ENCODE assay signal across 1 cellular context in the genomic region with DNA sequence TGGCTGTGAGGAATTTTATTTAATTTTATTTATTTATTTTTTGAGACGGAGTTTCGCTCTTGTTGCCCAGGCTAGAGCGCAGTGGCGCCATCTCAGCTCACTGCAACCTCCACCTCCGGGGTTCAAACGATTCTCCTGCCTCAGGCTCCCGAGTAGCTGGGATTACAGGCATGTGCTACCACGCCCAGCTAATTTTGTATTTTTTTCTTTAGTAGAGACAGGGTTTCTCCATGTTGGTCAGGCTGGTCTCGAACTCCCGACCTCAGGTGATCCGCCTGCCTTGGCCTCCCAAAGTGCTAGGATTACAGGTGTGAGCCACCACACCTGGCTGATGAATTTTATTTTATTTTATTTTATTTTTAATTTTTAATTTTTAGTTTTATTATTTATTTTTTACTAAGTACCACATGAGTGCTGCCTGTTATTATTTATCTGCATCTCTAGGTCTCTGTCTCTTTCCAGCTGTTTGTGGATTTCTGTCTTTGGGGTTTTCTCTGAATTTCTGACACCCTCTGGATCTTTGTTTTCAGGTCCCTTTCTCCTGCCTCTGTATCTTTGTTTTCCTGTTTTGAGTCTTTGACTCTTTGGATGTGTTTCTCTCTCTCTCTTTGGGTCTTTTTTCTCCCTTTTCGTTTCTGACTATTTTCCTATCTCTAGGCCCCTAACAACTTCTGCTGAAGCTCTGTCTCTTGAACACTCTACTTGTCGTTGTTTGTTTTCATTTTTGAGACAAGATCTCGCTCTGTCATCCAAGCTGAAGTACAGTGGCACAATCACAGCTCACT.
A peak's percentile ranks its signal among the peaks of the same experiment; 100 is the strongest.
TF ChIP-seq lines count a peak whose summit lies in the region.

No MANE protein-coding gene starts in this region.

TF ChIP-seq in K562, 482 proteins besides CTCF, POLR2A, EP300 and RAD21:
- peak; percentile 66; the same call in 1 of the 2 replicates for TF ChIP-seq NFE2 (IDR thresholded peaks at IDR 0.05; ENCODE audit: low read depth)
- peak; percentile 17; the same call in 1 of the 2 replicates for TF ChIP-seq LEF1 (IDR thresholded peaks at IDR 0.05)
- TF ChIP-seq, protein P1, sequence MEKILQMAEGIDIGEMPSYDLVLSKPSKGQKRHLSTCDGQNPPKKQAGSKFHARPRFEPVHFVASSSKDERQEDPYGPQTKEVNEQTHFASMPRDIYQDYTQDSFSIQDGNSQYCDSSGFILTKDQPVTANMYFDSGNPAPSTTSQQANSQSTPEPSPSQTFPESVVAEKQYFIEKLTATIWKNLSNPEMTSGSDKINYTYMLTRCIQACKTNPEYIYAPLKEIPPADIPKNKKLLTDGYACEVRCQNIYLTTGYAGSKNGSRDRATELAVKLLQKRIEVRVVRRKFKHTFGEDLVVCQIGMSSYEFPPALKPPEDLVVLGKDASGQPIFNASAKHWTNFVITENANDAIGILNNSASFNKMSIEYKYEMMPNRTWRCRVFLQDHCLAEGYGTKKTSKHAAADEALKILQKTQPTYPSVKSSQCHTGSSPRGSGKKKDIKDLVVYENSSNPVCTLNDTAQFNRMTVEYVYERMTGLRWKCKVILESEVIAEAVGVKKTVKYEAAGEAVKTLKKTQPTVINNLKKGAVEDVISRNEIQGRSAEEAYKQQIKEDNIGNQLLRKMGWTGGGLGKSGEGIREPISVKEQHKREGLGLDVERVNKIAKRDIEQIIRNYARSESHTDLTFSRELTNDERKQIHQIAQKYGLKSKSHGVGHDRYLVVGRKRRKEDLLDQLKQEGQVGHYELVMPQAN (IDR thresholded peaks at IDR 0.05; ENCODE audit: borderline replicate concordance) = peak; percentile 32; the same call in 1 of the 2 replicates
- TF ChIP-seq BCOR (IDR thresholded peaks at IDR 0.05) = peak; percentile 28; the same call in 1 of the 2 replicates
- TF ChIP-seq, protein P2, sequence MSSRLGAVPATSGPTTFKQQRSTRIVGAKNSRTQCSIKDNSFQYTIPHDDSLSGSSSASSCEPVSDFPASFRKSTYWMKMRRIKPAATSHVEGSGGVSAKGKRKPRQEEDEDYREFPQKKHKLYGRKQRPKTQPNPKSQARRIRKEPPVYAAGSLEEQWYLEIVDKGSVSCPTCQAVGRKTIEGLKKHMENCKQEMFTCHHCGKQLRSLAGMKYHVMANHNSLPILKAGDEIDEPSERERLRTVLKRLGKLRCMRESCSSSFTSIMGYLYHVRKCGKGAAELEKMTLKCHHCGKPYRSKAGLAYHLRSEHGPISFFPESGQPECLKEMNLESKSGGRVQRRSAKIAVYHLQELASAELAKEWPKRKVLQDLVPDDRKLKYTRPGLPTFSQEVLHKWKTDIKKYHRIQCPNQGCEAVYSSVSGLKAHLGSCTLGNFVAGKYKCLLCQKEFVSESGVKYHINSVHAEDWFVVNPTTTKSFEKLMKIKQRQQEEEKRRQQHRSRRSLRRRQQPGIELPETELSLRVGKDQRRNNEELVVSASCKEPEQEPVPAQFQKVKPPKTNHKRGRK (tag; IDR thresholded peaks at IDR 0.05) = peak; percentile 76
- peak; percentile 75 for TF ChIP-seq ARHGAP35 (IDR thresholded peaks at IDR 0.05; ENCODE audit: partially characterized antibody)
- peak; percentile 15; the same call in 1 of the 2 replicates for TF ChIP-seq DPF2 (IDR thresholded peaks at IDR 0.05)
- peak in 1 of 2 experiments; percentile 27; a peak in 2 of 4 replicates for TF ChIP-seq FOXK2 (conservative IDR thresholded peaks at IDR 0.05 in 1 of 2, IDR thresholded peaks at IDR 0.05 in 1 of 2; ENCODE audit: low read depth in 2 of 2)
- peak; percentile 37 for TF ChIP-seq ARID1B (IDR thresholded peaks at IDR 0.05)
- TF ChIP-seq NBN (IDR thresholded peaks at IDR 0.05; ENCODE audit: low read depth) = 0 out of 2 replicates have a peak, but pooled peaks have one; percentile 20
- 0 out of 2 replicates have a peak, but pooled peaks have one; percentile 27 for TF ChIP-seq SMARCA4 (IDR thresholded peaks at IDR 0.05)
- TF ChIP-seq, protein P3, sequence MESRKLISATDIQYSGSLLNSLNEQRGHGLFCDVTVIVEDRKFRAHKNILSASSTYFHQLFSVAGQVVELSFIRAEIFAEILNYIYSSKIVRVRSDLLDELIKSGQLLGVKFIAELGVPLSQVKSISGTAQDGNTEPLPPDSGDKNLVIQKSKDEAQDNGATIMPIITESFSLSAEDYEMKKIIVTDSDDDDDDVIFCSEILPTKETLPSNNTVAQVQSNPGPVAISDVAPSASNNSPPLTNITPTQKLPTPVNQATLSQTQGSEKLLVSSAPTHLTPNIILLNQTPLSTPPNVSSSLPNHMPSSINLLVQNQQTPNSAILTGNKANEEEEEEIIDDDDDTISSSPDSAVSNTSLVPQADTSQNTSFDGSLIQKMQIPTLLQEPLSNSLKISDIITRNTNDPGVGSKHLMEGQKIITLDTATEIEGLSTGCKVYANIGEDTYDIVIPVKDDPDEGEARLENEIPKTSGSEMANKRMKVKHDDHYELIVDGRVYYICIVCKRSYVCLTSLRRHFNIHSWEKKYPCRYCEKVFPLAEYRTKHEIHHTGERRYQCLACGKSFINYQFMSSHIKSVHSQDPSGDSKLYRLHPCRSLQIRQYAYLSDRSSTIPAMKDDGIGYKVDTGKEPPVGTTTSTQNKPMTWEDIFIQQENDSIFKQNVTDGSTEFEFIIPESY (CRISPR knock-in tag; IDR thresholded peaks at IDR 0.05) = peak; percentile 38; the same call in 1 of the 2 replicates
TF ChIP-seq in K562: peak in this region for 12; not testable (repeated sequence) for 470.
